Comparison of ENCODE assay signal across 8 cellular contexts in genomic region chr3:71584216-71585061, GRCh38. TPM values are rescaled to one million over a fixed set of nuclear protein-coding genes. Genes with fewer than 3 reads are reported as not detected.
DNase-seq lines count a peak whose midpoint lies in the region; ATAC-seq and TF ChIP-seq lines count a peak whose summit lies in the region.

No MANE protein-coding gene starts in this region.

- peaks cover 22% of the 10 kb centered on the region for H3F3A ChIP-seq in Loucy (ENCODE audit: low read depth)

- H3K79me2 ChIP-seq in Loucy (ENCODE audit: insufficient read depth, low read length), result peaks cover 42% of the 10 kb centered on the region

- no peaks in the 10 kb centered on the region for H3K9me3 ChIP-seq in CD8-positive, alpha-beta T cell (ENCODE audit: low read length)
- no peaks in the 10 kb centered on the region for H3K9me3 ChIP-seq in Loucy (ENCODE audit: insufficient read depth, low read depth, low read length)
- H3K9me3 ChIP-seq in colonic mucosa, result no peaks in the 10 kb centered on the region
- no peaks in the 10 kb centered on the region for H3K9me3 ChIP-seq in left lung

- H3K4me2 ChIP-seq in Loucy (ENCODE audit: low read depth, low read length, poor library complexity, severe bottlenecking), result peak overlapping the region; percentile 91

- H3K27me3 ChIP-seq in CD8-positive, alpha-beta T cell (ENCODE audit: insufficient read depth, low read length), result no peaks in the 10 kb centered on the region
- H3K27me3 ChIP-seq in Loucy (ENCODE audit: insufficient read depth, low read length, poor library complexity, severe bottlenecking) (no peaks in the 10 kb centered on the region), colonic mucosa (no peaks in the 10 kb centered on the region), left lung (no peaks in the 10 kb centered on the region)

- ATAC-seq in CD8-positive, alpha-beta T cell, result peak; percentile 20
- ATAC-seq in activated CD4-positive, CD25-positive, alpha-beta regulatory T cell treated with anti-CD3 and anti-CD28 coated beads, Interleukin-2, amount 50 U/mL, for 24 hours, result peak; percentile 6 to 11
- ATAC-seq in left lung (peak; percentile 16), GM21360 (IDR thresholded peaks at IDR 0.05; ENCODE audit: unreplicated experiment) (no peak)

- no peaks in the 10 kb centered on the region for H3K9me3 Mint-ChIP-seq in CD8-positive, alpha-beta T cell

- peak overlapping the region; percentile 94 for H3K4me3 Mint-ChIP-seq in CD8-positive, alpha-beta T cell

- no peak for TF ChIP-seq CTCF in CD8-positive, alpha-beta T cell (IDR thresholded peaks at IDR 0.05)
- TF ChIP-seq CTCF in Loucy (conservative IDR thresholded peaks at IDR 0.05; ENCODE audit: low read length) (no peak), colonic mucosa (IDR thresholded peaks at IDR 0.05) (no peak), left lung (IDR thresholded peaks at IDR 0.05) (no peak)

- peaks cover 14% of the 10 kb centered on the region for H4K20me1 ChIP-seq in Loucy (ENCODE audit: insufficient read depth, low read length, poor library complexity, severe bottlenecking)

- peak overlapping the region; percentile 67 for H3K4me3 ChIP-seq in CD8-positive, alpha-beta T cell (ENCODE audit: low read depth, low read length)
- H3K4me3 ChIP-seq in Loucy (ENCODE audit: low read length, poor library complexity, severe bottlenecking) (peak overlapping the region; percentile 94), colonic mucosa (peak overlapping the region; percentile 51), left lung (peak overlapping the region; percentile 77 to 86)

- peak overlapping the region; percentile 98 for H3K9ac ChIP-seq in Loucy (ENCODE audit: low read depth, low read length, poor library complexity, severe bottlenecking)
- H3K9ac ChIP-seq in colonic mucosa (ENCODE audit: low read depth in 2 of 2, low read length in 2 of 2), result peak overlapping the region; percentile 58 to 87

- peak overlapping the region; percentile 97 for H3K27ac Mint-ChIP-seq in CD8-positive, alpha-beta T cell

- H3K4me1 Mint-ChIP-seq in CD8-positive, alpha-beta T cell (ENCODE audit: low read depth), result peaks cover 43% of the 10 kb centered on the region

- intact Hi-C loops in CD8-positive, alpha-beta T cell (cut with DNase I, micrococcal nuclease), result loop anchor here (2.0 to 10.0 kb wide), 14 partner anchors 87 to 1413 kb away; partner anchors contain the start of genes EIF4E3 (in 1 of the 2) and PPP4R2 (in 1 of the 2)
- intact Hi-C loops in colonic mucosa (cut with DNase I), result loop anchor here (5.0 to 10.0 kb wide), 4 partner anchors 280 to 580 kb away; no protein-coding TSS in a partner anchor
- intact Hi-C loops in left lung (cut with DNase I), result loop anchor here in 1 of 2 donors (10.0 kb wide), 1 partner anchor 270 kb away; no protein-coding TSS in a partner anchor

- H3K4me1 ChIP-seq in CD8-positive, alpha-beta T cell (ENCODE audit: insufficient read depth, low read length), result peaks cover 14% of the 10 kb centered on the region
- H3K4me1 ChIP-seq in Loucy (ENCODE audit: insufficient read depth, low read length, poor library complexity, severe bottlenecking), result peaks cover 41% of the 10 kb centered on the region
- H3K4me1 ChIP-seq in colonic mucosa, result no peaks in the 10 kb centered on the region
- H3K4me1 ChIP-seq in left lung, result peaks cover 5 to 41% of the 10 kb centered on the region in 2 donors

- CTCF ChIA-PET in CD8-positive, alpha-beta T cell (lab: Charles Lee), result interaction anchor here (1.4 to 4.7 kb wide), 3 partner anchors 1031 to 1058 kb away, joined by 4 to 55 read pairs (median 12); no protein-coding TSS in a partner anchor

- peaks cover 15% of the 10 kb centered on the region for H3K36me3 Mint-ChIP-seq in CD8-positive, alpha-beta T cell

- no peaks in the 10 kb centered on the region for H3K9me2 ChIP-seq in Loucy (replicated peaks; ENCODE audit: low read depth, low read length)

- H2AFZ ChIP-seq in Loucy (ENCODE audit: low read length), result peak overlapping the region; percentile 88

- H3K36me3 ChIP-seq in CD8-positive, alpha-beta T cell (ENCODE audit: insufficient read depth, low read length), result no peaks in the 10 kb centered on the region
- H3K36me3 ChIP-seq in Loucy (ENCODE audit: insufficient read depth, low read length) (no peaks in the 10 kb centered on the region), colonic mucosa (no peaks in the 10 kb centered on the region), left lung (no peaks in the 10 kb centered on the region)

- DNase-seq in CD8-positive, alpha-beta T cell, result peak; percentile 3 to 55 (median 18)
- peak; percentile 77 for DNase-seq in colonic mucosa
- peak; percentile 54 to 62 for DNase-seq in left lung
- peak; percentile 65 for DNase-seq in stimulated activated CD4-positive, alpha-beta T cell treated with anti-CD3 and anti-CD28 coated beads, Interleukin-1b, Interleukin-23, amount 100 ng/mL, for 48 hours
- no peak for DNase-seq in SHP77 treated with DMSO at 0.1 percent for 48 hours (lab: John Stamatoyannopoulos, UW)

- no peaks in the 10 kb centered on the region for H3K27me3 Mint-ChIP-seq in CD8-positive, alpha-beta T cell (ENCODE audit: low read depth)

- peak overlapping the region; percentile 52 for H3K27ac ChIP-seq in CD8-positive, alpha-beta T cell (ENCODE audit: low read depth, low read length)
- peak overlapping the region; percentile 94 for H3K27ac ChIP-seq in colonic mucosa
- H3K27ac ChIP-seq in left lung, result peak overlapping the region; percentile 95 to 98

- POLR2A ChIA-PET in CD8-positive, alpha-beta T cell (lab: Charles Lee), result interaction anchor here (0.8 to 1.4 kb wide), 4 partner anchors 23 to 99 kb away, joined by 3 to 4 read pairs (median 4); no protein-coding TSS in a partner anchor

RNA-seq across cellular contexts. Expression of gene FOXP1, which starts 0.9 kb away (rescaled TPM):
- 100 to 1,000 TPM; 411 to 413 TPM for total RNA-seq in CD8-positive, alpha-beta T cell
- total RNA-seq in colonic mucosa (100 to 1,000 TPM; 127 to 128 TPM), left lung (100 to 1,000 TPM in 1 of 2 donors, 10 to 100 TPM in 1; 95.1 to 107 TPM)
